ENCODE assay signal across 8 cellular contexts in genomic region chr11:134033696-134034491, GRCh38. TPM values are rescaled to one million over a fixed set of nuclear protein-coding genes. Genes with fewer than 3 reads are reported as not detected.
DNase-seq lines count a peak whose midpoint lies in the region; ATAC-seq, FAIRE-seq and TF ChIP-seq lines count a peak whose summit lies in the region.

No MANE protein-coding gene starts in this region.

- TF ChIP-seq EP300 in A549 (IDR thresholded peaks at IDR 0.05): no peak

- peak overlapping the region; percentile 45 for H3K4me2 ChIP-seq in A549

- TF ChIP-seq POLR2A in A549 (IDR thresholded peaks at IDR 0.05; ENCODE audit: low read length): no peak

- DNase-seq in A549 (ENCODE audit: low read depth in 1 of 2, low spot score in 1 of 2) (peak in 1 of 2 experiments; percentile 42), NCI-H774 (lab: John Stamatoyannopoulos, UW) (peak; percentile 96), epithelial cell of proximal tubule (ENCODE audit: low read depth) (peak; percentile 20), midbrain (lab: John Stamatoyannopoulos, UW) (peak; percentile 68)
- peak; percentile 67 for DNase-seq in activated T-cell treated with anti-CD3 and anti-CD28 coated beads, Interleukin-2, amount 50 U/mL, for 1 hour
- peak; percentile 43 to 57 for DNase-seq in stimulated activated CD8-positive, alpha-beta memory T cell treated with anti-CD3 and anti-CD28 coated beads, Interleukin-15, amount 100 ng/mL, for 48 hours (ENCODE audit: low read depth in 2 of 2)

- no peak for FAIRE-seq in A549 (lab: Jason Lieb, UNC)

- TF ChIP-seq CTCF in A549 (IDR thresholded peaks at IDR 0.05) (no peak), epithelial cell of proximal tubule (conservative IDR thresholded peaks at IDR 0.05; ENCODE audit: low read depth, low read length) (no peak)

- 65% methylated on average over 5 of the region's 17 CpGs for WGBS in A549 (ENCODE audit: missing lambda C conversion rate)

- POLR2A ChIA-PET in A549 (lab: Yijun Ruan, JAX): no interaction called here

- CTCF ChIA-PET in A549 (lab: Yijun Ruan, JAX): interaction anchor here (1.2 to 1.7 kb wide), 3 partner anchors 12 to 18 kb away, joined by 3 to 6 read pairs (median 3); no protein-coding TSS in a partner anchor

- 0 out of 6 replicates have a peak overlapping the region, but pooled peaks of 1 of the 2 experiments have one; percentile 45 for H3K27ac ChIP-seq in A549

- H3K4me3 ChIP-seq in A549: no peak overlapping the region
- peak overlapping the region; percentile 33 for H3K4me3 ChIP-seq in epithelial cell of proximal tubule (ENCODE audit: low read depth, low read length)

- TF ChIP-seq RAD21 in A549 (conservative IDR thresholded peaks at IDR 0.05 in 1 of 2, IDR thresholded peaks at IDR 0.05 in 1 of 2): no peak

- no peaks in the 10 kb centered on the region for H3K4me1 ChIP-seq in A549

- H3K9me3 ChIP-seq in A549: no peaks in the 10 kb centered on the region

- peak; percentile 84 to 88 for ATAC-seq in A549
- ATAC-seq in GM18909 (IDR thresholded peaks at IDR 0.05; ENCODE audit: poor library complexity, unreplicated experiment): peak; percentile 80
- peak; percentile 53 for ATAC-seq in HG03520 (IDR thresholded peaks at IDR 0.05; ENCODE audit: unreplicated experiment)

TF ChIP-seq in A549, 52 proteins besides CTCF, POLR2A, EP300 and RAD21:
- TF ChIP-seq SREBF2 (IDR thresholded peaks at IDR 0.05) (no peak), CHD2 (IDR thresholded peaks at IDR 0.05; ENCODE audit: low read length, partially characterized antibody) (no peak), GATA3 (IDR thresholded peaks at IDR 0.05; ENCODE audit: borderline replicate concordance) (no peak), MAX (IDR thresholded peaks at IDR 0.05) (no peak), MYC (IDR thresholded peaks at IDR 0.05; ENCODE audit: borderline replicate concordance, low read length) (no peak)
- TF ChIP-seq, protein P1, sequence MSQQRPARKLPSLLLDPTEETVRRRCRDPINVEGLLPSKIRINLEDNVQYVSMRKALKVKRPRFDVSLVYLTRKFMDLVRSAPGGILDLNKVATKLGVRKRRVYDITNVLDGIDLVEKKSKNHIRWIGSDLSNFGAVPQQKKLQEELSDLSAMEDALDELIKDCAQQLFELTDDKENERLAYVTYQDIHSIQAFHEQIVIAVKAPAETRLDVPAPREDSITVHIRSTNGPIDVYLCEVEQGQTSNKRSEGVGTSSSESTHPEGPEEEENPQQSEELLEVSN (IDR thresholded peaks at IDR 0.05; ENCODE audit: borderline replicate concordance, low read depth): no peak
TF ChIP-seq in A549: peak in this region for 0.

RNA-seq across cellular contexts. Expression of gene JAM3, which starts 35.0 kb away (rescaled TPM):
- polyA plus RNA-seq in A549 (2011; rRNA removed): 2.6 and 5.2 TPM in 2 replicates
- 1.9 and 2.2 TPM in 2 replicates for polyA plus RNA-seq in A549 (2012; cell fraction: cytosol; rRNA removed)
- polyA plus RNA-seq in A549 (2012; cell fraction: nucleus; rRNA removed): 1.5 and 2.4 TPM in 2 replicates
- 4.0 to 4.6 TPM (median 4.1 TPM) in 3 replicates for polyA plus RNA-seq in A549 (2017; fragmentation: RNase III; extraction: RNeasy Plus Mini Kit Qiagen cat#74134 plus additional on column Dnase treatment)
- polyA minus RNA-seq in A549 (2011; rRNA and poly(A)+ RNA removed): 1.5 and 1.8 TPM in 2 replicates
- total RNA-seq in epithelial cell of proximal tubule: 22.0 and 24.2 TPM in 2 replicates
